ENCODE assay signal across 28 cellular contexts in genomic region chr4:148090503-148091476, GRCh38.
DNase-seq lines count a peak whose midpoint lies in the region; ATAC-seq, FAIRE-seq and TF ChIP-seq lines count a peak whose summit lies in the region.
"Had no signal": no experiment of that assay in that cellular context is flagged by ENCODE, and none has a peak within 500 bp of the region (broad histone marks: within the 10 kb centered on the region; RNA-seq: fewer than 3 reads in every experiment).

No MANE protein-coding gene starts in this region.

- peaks cover 6% of the 10 kb centered on the region for H3K4me1 Mint-ChIP-seq in osteocyte (ENCODE audit: unreplicated experiment)
- H3K4me1 Mint-ChIP-seq: natural killer cell had no signal

- H3K4me3 ChIP-seq in right lobe of liver (no peak overlapping the region), HepG2 (replicated peaks in 1 of 3; ENCODE audit: insufficient read depth in 1 of 3, low read depth in 2 of 3, low read length in 3 of 3) (no peak overlapping the region), gastroesophageal sphincter (no peak overlapping the region), brain microvascular endothelial cell (ENCODE audit: low read depth, low read length) (no peak overlapping the region), MG63 (no peak overlapping the region)
- H3K4me3 ChIP-seq: A549, dorsolateral prefrontal cortex, HAP-1, left lung, ovary, thoracic aorta, vagina had no signal

- H4K20me1 ChIP-seq in HepG2 (ENCODE audit: insufficient read depth, low read length) = no peaks in the 10 kb centered on the region

- H3K4me3 Mint-ChIP-seq in osteocyte (ENCODE audit: unreplicated experiment) = no peak overlapping the region
- H3K4me3 Mint-ChIP-seq: activated CD8-positive, alpha-beta T cell treated with anti-CD3 and anti-CD28 coated beads for 36 hours; IgD-negative memory B cell; natural killer cell; T-helper 17 cell had no signal

- 90% methylated on average over 7 of the region's 17 CpGs for WGBS in right lobe of liver (ENCODE audit: insufficient coverage, low coverage, low lambda C conversion rate, missing lambda C conversion rate)
- WGBS in HepG2 (ENCODE audit: low lambda C conversion rate) = 47% methylated on average over 11 of the region's 17 CpGs
- WGBS in gastroesophageal sphincter (ENCODE audit: low coverage in 1 of 2), 2 donors = 88 to 90% methylated on average over 2 of the region's 17 CpGs

- TF ChIP-seq CTCF in right lobe of liver (IDR thresholded peaks at IDR 0.05) (no peak), HepG2 (CRISPR knock-in tag; IDR thresholded peaks at IDR 0.05) (no peak), gastroesophageal sphincter (IDR thresholded peaks at IDR 0.05) (no peak), osteocyte (IDR thresholded peaks at IDR 0.05) (no peak), brain microvascular endothelial cell (IDR thresholded peaks at IDR 0.05; ENCODE audit: low read depth, low read length, missing control alignments) (no peak)

- H3K27ac Mint-ChIP-seq in osteocyte (ENCODE audit: unreplicated experiment) = no peak overlapping the region
- H3K27ac Mint-ChIP-seq: activated CD8-positive, alpha-beta T cell treated with anti-CD3 and anti-CD28 coated beads for 36 hours; natural killer cell; T-helper 17 cell had no signal

- H3K9ac ChIP-seq in HepG2 (ENCODE audit: insufficient read depth, low read depth, low read length) = no peak overlapping the region

- CTCF ChIA-PET in HepG2 (lab: Yijun Ruan, JAX; ENCODE audit: low intra/inter-chr PET ratio, low total read pairs) = no interaction called here

- H3K9me3 Mint-ChIP-seq in osteocyte (ENCODE audit: unreplicated experiment) = peaks cover 19% of the 10 kb centered on the region
- H3K9me3 Mint-ChIP-seq: natural killer cell had no signal

- no peaks in the 10 kb centered on the region for H3K9me3 ChIP-seq in right lobe of liver
- no peaks in the 10 kb centered on the region for H3K9me3 ChIP-seq in HepG2 (ENCODE audit: low read length)
- H3K9me3 ChIP-seq in gastroesophageal sphincter = no peaks in the 10 kb centered on the region
- H3K9me3 ChIP-seq in MG63 = no peaks in the 10 kb centered on the region
- H3K9me3 ChIP-seq: A549, HAP-1, left lung, ovary, thoracic aorta, vagina had no signal

- TF ChIP-seq RAD21 in HepG2 (CRISPR knock-in tag; IDR thresholded peaks at IDR 0.05) = no peak

- no peak for TF ChIP-seq POLR2A in right lobe of liver (IDR thresholded peaks at IDR 0.05)
- TF ChIP-seq POLR2A in HepG2 (IDR thresholded peaks at IDR 0.05; ENCODE audit: insufficient read depth in 1 of 2, low read depth in 2 of 2, low read length in 2 of 2) = no peak
- TF ChIP-seq POLR2A in gastroesophageal sphincter (IDR thresholded peaks at IDR 0.05) = no peak

- no peaks in the 10 kb centered on the region for H3K36me3 ChIP-seq in right lobe of liver
- no peaks in the 10 kb centered on the region for H3K36me3 ChIP-seq in HepG2 (replicated peaks in 1 of 2; ENCODE audit: control insufficient read depth in 1 of 2, insufficient read depth in 2 of 2, low read length in 2 of 2)
- H3K36me3 ChIP-seq in gastroesophageal sphincter = peaks cover 0 to 10% of the 10 kb centered on the region in 2 donors
- H3K36me3 ChIP-seq in brain microvascular endothelial cell (replicated peaks) = no peaks in the 10 kb centered on the region
- no peaks in the 10 kb centered on the region for H3K36me3 ChIP-seq in MG63
- H3K36me3 ChIP-seq: HAP-1, left lung, ovary, vagina had no signal

- intact Hi-C loops in right lobe of liver (cut with DNase I) (no loop called here), HepG2 (cut with micrococcal nuclease; ENCODE audit: unreplicated experiment) (no loop called here)

- H3K27ac ChIP-seq in right lobe of liver (no peak overlapping the region), HepG2 (ENCODE audit: extremely low read length, insufficient read depth, low read length) (no peak overlapping the region), gastroesophageal sphincter (no peak overlapping the region), brain microvascular endothelial cell (no peak overlapping the region)
- H3K27ac ChIP-seq: A549, left lung, ovary, thoracic aorta, vagina had no signal

- H2AFZ ChIP-seq in HepG2 (ENCODE audit: low read length) = no peak overlapping the region

- DNase-seq in right lobe of liver (no peak), HepG2 (ENCODE audit: low spot score) (no peak), osteocyte (ENCODE audit: extremely low spot score, unreplicated experiment) (peak; percentile 79), brain microvascular endothelial cell (no peak), NCI-H446 (lab: John Stamatoyannopoulos, UW) (no peak), activated T-cell treated with anti-CD3 and anti-CD28 coated beads for 4 hours (no peak), MG63 (no peak)
- DNase-seq: activated CD4-positive, CD25-positive, alpha-beta regulatory T cell treated with anti-CD3 and anti-CD28 coated beads, Interleukin-2, amount 50 U/mL, for 72 hours; activated CD8-positive, alpha-beta T cell treated with anti-CD3 and anti-CD28 coated beads for 36 hours; activated effector memory CD4-positive, alpha-beta T cell treated with anti-CD3 and anti-CD28 coated beads, Interleukin-2, amount 50 U/mL, for 16 hours; dorsolateral prefrontal cortex; hippocampal formation; natural killer cell; NCI-H1092; NCI-H187 treated with DMSO at 0.1 percent for 48 hours; NCI-H2227 treated with DMSO at 0.1 percent for 48 hours; NCI-H69; ovary; stimulated activated CD4-positive, alpha-beta T cell treated with anti-CD3 and anti-CD28 coated beads, Interleukin-15, amount 100 ng/mL, for 24 hours; stimulated activated naive CD4-positive, alpha-beta T cell treated with Interleukin-2 at 50 U/mL for 16 hours; T-helper 17 cell had no signal

- H3K27me3 ChIP-seq in right lobe of liver (no peaks in the 10 kb centered on the region), HepG2 (ENCODE audit: control insufficient read depth in 1 of 2, insufficient read depth in 2 of 2, low read length in 2 of 2) (no peaks in the 10 kb centered on the region), gastroesophageal sphincter (no peaks in the 10 kb centered on the region), brain microvascular endothelial cell (replicated peaks) (no peaks in the 10 kb centered on the region), MG63 (no peaks in the 10 kb centered on the region)
- H3K27me3 ChIP-seq: dorsolateral prefrontal cortex, left lung, ovary, vagina had no signal

- H3K79me2 ChIP-seq in HepG2 (ENCODE audit: insufficient read depth, low read length) = no peaks in the 10 kb centered on the region

- no peaks in the 10 kb centered on the region for H3K27me3 Mint-ChIP-seq in osteocyte (ENCODE audit: unreplicated experiment)
- H3K27me3 Mint-ChIP-seq: activated CD8-positive, alpha-beta T cell treated with anti-CD3 and anti-CD28 coated beads for 36 hours; IgD-negative memory B cell; T-helper 17 cell had no signal

- peaks cover 4% of the 10 kb centered on the region for H3K36me3 Mint-ChIP-seq in osteocyte (ENCODE audit: unreplicated experiment)
- H3K36me3 Mint-ChIP-seq: natural killer cell had no signal

- no TSS peak for BruUV-seq in HepG2 (replicated peaks; lab: Mats Ljungman, UMichigan)

- POLR2A ChIA-PET in HepG2 (lab: Yijun Ruan, JAX) = no interaction called here

- TF ChIP-seq EP300 in HepG2 (IDR thresholded peaks at IDR 0.05; ENCODE audit: low read depth in 2 of 2, low read length in 2 of 2) = no peak
- no peak for TF ChIP-seq EP300 in HepG2 (CRISPR knock-in tag; IDR thresholded peaks at IDR 0.05; ENCODE audit: borderline replicate concordance)
- TF ChIP-seq EP300 in gastroesophageal sphincter (IDR thresholded peaks at IDR 0.05) = no peak

- H3K4me2 ChIP-seq in HepG2 (ENCODE audit: low read depth, low read length) = no peak overlapping the region
- H3K4me2 ChIP-seq: A549 had no signal

- FAIRE-seq in HepG2 (lab: Jason Lieb, UNC) = no peak
- FAIRE-seq: A549 had no signal

- in situ Hi-C loops in HepG2 (cut with HindIII; ENCODE audit: extremely low pct_ligation_motif_present, low pct_unique_long_range_greater_than_20kb) (no loop called here), brain microvascular endothelial cell (cut with HindIII; ENCODE audit: low pct_ligation_motif_present, low sequenced_read_pairs) (no loop called here)

- H3K4me1 ChIP-seq in right lobe of liver = no peaks in the 10 kb centered on the region
- no peaks in the 10 kb centered on the region for H3K4me1 ChIP-seq in HepG2 (ENCODE audit: insufficient read depth, low read length)
- H3K4me1 ChIP-seq in gastroesophageal sphincter = peaks cover 0 to 12% (median 0%) of the 10 kb centered on the region in 3 donors
- H3K4me1 ChIP-seq: A549, left lung, vagina had no signal

- ATAC-seq in right lobe of liver = peak in 3 of 4 donors; percentile 17 to 44 (median 39)
- ATAC-seq in HepG2 = no peak
- peak; percentile 18 for ATAC-seq in gastroesophageal sphincter
- ATAC-seq: A549; activated CD8-positive, alpha-beta T cell treated with anti-CD3 and anti-CD28 coated beads for 36 hours; left lung; T-helper 17 cell had no signal

TF ChIP-seq in HepG2, 621 proteins besides CTCF, POLR2A, EP300 and RAD21:
- no peak for TF ChIP-seq ZBTB1 (CRISPR knock-in tag; IDR thresholded peaks at IDR 0.05; ENCODE audit: borderline replicate concordance)
